Comparison of ENCODE assay signal across 12 cellular contexts in the genomic region with DNA sequence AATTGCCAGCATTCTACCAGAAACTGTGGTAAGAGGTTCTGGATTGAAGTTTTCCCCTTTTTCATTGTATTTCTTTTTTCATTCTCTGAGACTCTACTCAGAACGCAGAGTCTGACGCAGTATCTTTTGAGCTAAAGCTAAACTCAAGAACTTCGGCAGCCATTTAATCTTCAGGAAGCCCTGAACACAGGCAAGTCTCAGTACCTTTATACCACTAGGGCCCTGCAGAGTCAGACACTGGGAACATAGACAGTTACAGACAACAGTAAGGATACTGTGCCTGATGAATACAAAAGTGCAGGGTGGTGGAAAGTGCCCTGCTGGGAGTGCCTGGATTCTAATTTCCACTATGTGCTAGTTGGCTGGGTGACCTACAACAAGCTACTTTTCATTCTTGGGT. TPM values are rescaled to one million over a fixed set of nuclear protein-coding genes. Genes with fewer than 3 reads are reported as not detected.
A peak's percentile ranks its signal among the peaks of the same experiment; 100 is the strongest.
DNase-seq lines count a peak whose midpoint lies in the region; ATAC-seq and TF ChIP-seq lines count a peak whose summit lies in the region.
"Not testable (repeated sequence)": the region's sequence is repeated elsewhere in the genome, so short reads cannot be mapped to it uniquely, and the experiment has no call there.
"Had no signal": no experiment of that assay in that cellular context is flagged by ENCODE, and none has a peak within 500 bp of the region (broad histone marks: within the 10 kb centered on the region; RNA-seq: fewer than 3 reads in every experiment).

No MANE protein-coding gene starts in this region.

- peaks cover 13% of the 10 kb centered on the region for H3K4me1 Mint-ChIP-seq in activated B cell treated with CpG ODN at 0.5 μM for 24 hours
- H3K4me1 Mint-ChIP-seq in activated naive CD4-positive, alpha-beta T cell treated with anti-CD3 and anti-CD28 coated beads, Interleukin-2, amount 10 ng/mL, durations not matched to agents 7 days and 5 days: peaks cover 22% of the 10 kb centered on the region
- peaks cover 15 to 17% of the 10 kb centered on the region in 2 donors for H3K4me1 Mint-ChIP-seq in effector memory CD8-positive, alpha-beta T cell (ENCODE audit: low read depth in 2 of 2)

- not testable (repeated sequence) for TF ChIP-seq CTCF in NB4 (IDR thresholded peaks at IDR 0.05; ENCODE audit: low read depth, low read length); activated B cell treated with CpG ODN at 0.5 μM for 24 hours (IDR thresholded peaks at IDR 0.05); psoas muscle (IDR thresholded peaks at IDR 0.05)

- not testable (repeated sequence) for H3K9ac ChIP-seq in BLaER1 treated with 17β-estradiol and CSF1 and Interleukin-3, amounts not matched to agents 10 nM and 100 nM

- not testable (repeated sequence) for H3K36me3 Mint-ChIP-seq in activated B cell treated with CpG ODN at 0.5 μM for 24 hours (ENCODE audit: low read depth); activated naive CD4-positive, alpha-beta T cell treated with anti-CD3 and anti-CD28 coated beads, Interleukin-2, amount 10 ng/mL, durations not matched to agents 7 days and 5 days; effector memory CD8-positive, alpha-beta T cell (ENCODE audit: insufficient read depth)

- POLR2A ChIA-PET in activated B cell treated with CpG ODN at 0.5 μM for 24 hours (lab: Charles Lee): not testable (repeated sequence)

- H3K27ac ChIP-seq in BLaER1 treated with 17β-estradiol and CSF1 and Interleukin-3, amounts not matched to agents 10 nM and 100 nM; mesodermal cell (ENCODE audit: low read depth, low read length, severe bottlenecking); psoas muscle: not testable (repeated sequence)

- not testable (repeated sequence) for H3K4me1 ChIP-seq in BLaER1 treated with 17β-estradiol and CSF1 and Interleukin-3, amounts not matched to agents 10 nM and 100 nM; mesodermal cell (ENCODE audit: control insufficient read depth, insufficient read depth, low read length, poor library complexity, severe bottlenecking); psoas muscle

- H3K27me3 ChIP-seq in BLaER1 treated with 17β-estradiol and CSF1 and Interleukin-3, amounts not matched to agents 10 nM and 100 nM; psoas muscle (ENCODE audit: insufficient read depth in 3 of 3, low read length in 2 of 3): not testable (repeated sequence)

- H3K4me3 ChIP-seq in BLaER1 treated with 17β-estradiol and CSF1 and Interleukin-3, amounts not matched to agents 10 nM and 100 nM: peak overlapping the region in 5 of 10 experiments; percentile 64 to 76 (median 67); a peak in 4 of 20 replicates
- peak overlapping the region; percentile 75 for H3K4me3 ChIP-seq in NB4 (ENCODE audit: low read depth, low read length)
- peak overlapping the region; percentile 55 for H3K4me3 ChIP-seq in mesodermal cell (ENCODE audit: extremely low read depth, insufficient read depth, low read length, poor library complexity, severe bottlenecking)
- H3K4me3 ChIP-seq in psoas muscle: peak overlapping the region; percentile 87

- not testable (repeated sequence) for H3K36me3 ChIP-seq in BLaER1 treated with 17β-estradiol and CSF1 and Interleukin-3, amounts not matched to agents 10 nM and 100 nM; mesodermal cell (ENCODE audit: control insufficient read depth, insufficient read depth, low read length)
- H3K36me3 ChIP-seq in psoas muscle (ENCODE audit: insufficient read depth in 1 of 2, low read depth in 1 of 2): peaks cover 0 to 11% of the 10 kb centered on the region in 2 donors

- CTCF ChIA-PET in activated B cell treated with CpG ODN at 0.5 μM for 24 hours (lab: Charles Lee); activated naive CD4-positive, alpha-beta T cell treated with anti-CD3 and anti-CD28 coated beads, Interleukin-2, amount 10 ng/mL, durations not matched to agents 7 days and 5 days (lab: Charles Lee): not testable (repeated sequence)

- H3K27me3 Mint-ChIP-seq in activated B cell treated with CpG ODN at 0.5 μM for 24 hours; activated naive CD4-positive, alpha-beta T cell treated with anti-CD3 and anti-CD28 coated beads, Interleukin-2, amount 10 ng/mL, durations not matched to agents 7 days and 5 days: not testable (repeated sequence)
- peaks cover 0 to 14% of the 10 kb centered on the region in 2 donors for H3K27me3 Mint-ChIP-seq in effector memory CD8-positive, alpha-beta T cell

- peak; percentile 51 for ATAC-seq in GM19438 (IDR thresholded peaks at IDR 0.05; ENCODE audit: low read depth, unreplicated experiment)
- ATAC-seq in activated B cell treated with CpG ODN at 0.5 μM for 24 hours (ENCODE audit: low read depth); effector memory CD8-positive, alpha-beta T cell (replicated peaks); psoas muscle: not testable (repeated sequence)

- DNase-seq in NB4 (ENCODE audit: low read depth): peak; percentile 21
- DNase-seq in activated B cell treated with CpG ODN at 0.5 μM for 24 hours; activated naive CD4-positive, alpha-beta T cell treated with anti-CD3 and anti-CD28 coated beads, Interleukin-2, amount 10 ng/mL, durations not matched to agents 7 days and 5 days; effector memory CD8-positive, alpha-beta T cell; psoas muscle: not testable (repeated sequence)

- WGBS in mesodermal cell (ENCODE audit: insufficient coverage in 2 of 2), 2 experiments: 87% methylated on average over 3 of the region's 3 CpGs; no CpG with 5 or more reads in 1 of the 2 experiments
- 94 to 98% (median 96%) methylated on average over 3 of the region's 3 CpGs for whole genome bisulfite sequencing in psoas muscle, 3 donors

- not testable (repeated sequence) for H4K20me1 ChIP-seq in BLaER1 treated with 17β-estradiol and CSF1 and Interleukin-3, amounts not matched to agents 10 nM and 100 nM

- TF ChIP-seq POLR2A in NB4 (IDR thresholded peaks at IDR 0.05; ENCODE audit: extremely low read depth, insufficient read length): not testable (repeated sequence)

- not testable (repeated sequence) for H3K9me3 Mint-ChIP-seq in activated B cell treated with CpG ODN at 0.5 μM for 24 hours; activated naive CD4-positive, alpha-beta T cell treated with anti-CD3 and anti-CD28 coated beads, Interleukin-2, amount 10 ng/mL, durations not matched to agents 7 days and 5 days; effector memory CD8-positive, alpha-beta T cell

- H3K4me3 Mint-ChIP-seq in activated B cell treated with CpG ODN at 0.5 μM for 24 hours: peak overlapping the region; percentile 96
- H3K4me3 Mint-ChIP-seq in activated naive CD4-positive, alpha-beta T cell treated with anti-CD3 and anti-CD28 coated beads, Interleukin-2, amount 10 ng/mL, durations not matched to agents 7 days and 5 days: peak overlapping the region; percentile 87
- peak overlapping the region; percentile 92 to 98 for H3K4me3 Mint-ChIP-seq in effector memory CD8-positive, alpha-beta T cell

- intact Hi-C loops in activated B cell treated with CpG ODN at 0.5 μM for 24 hours (cut with micrococcal nuclease); psoas muscle (cut with DNase I): not testable (repeated sequence)

- H3K27ac Mint-ChIP-seq in activated B cell treated with CpG ODN at 0.5 μM for 24 hours; activated naive CD4-positive, alpha-beta T cell treated with anti-CD3 and anti-CD28 coated beads, Interleukin-2, amount 10 ng/mL, durations not matched to agents 7 days and 5 days; effector memory CD8-positive, alpha-beta T cell: not testable (repeated sequence)

- H3K9me3 ChIP-seq in BLaER1 treated with 17β-estradiol and CSF1 and Interleukin-3, amounts not matched to agents 10 nM and 100 nM (replicated peaks in 1 of 11); mesodermal cell (ENCODE audit: control insufficient read depth, low read length); psoas muscle: not testable (repeated sequence)

- peak overlapping the region; percentile 76 to 93 (median 82); a peak in 20 of 22 replicates for H3K4me2 ChIP-seq in BLaER1 treated with 17β-estradiol and CSF1 and Interleukin-3, amounts not matched to agents 10 nM and 100 nM

RNA-seq across cellular contexts. Expression of a gene that starts 1.0 kb away (rescaled TPM):
- 8.5 and 9.7 TPM in 2 replicates for total RNA-seq in activated B cell treated with CpG ODN at 0.5 μM for 24 hours
- 20.1 TPM for polyA plus RNA-seq in mesodermal cell (2013, experiment 1 of 2)
- polyA plus RNA-seq in mesodermal cell (2013, experiment 2 of 2): 15.9 TPM
- 10 to 100 TPM; 22.8 to 47.7 (median 35.1) TPM for total RNA-seq in psoas muscle
- polyA plus RNA-seq in psoas muscle: 10 to 100 TPM; 12.8 to 79.7 (median 20.4) TPM

RNA-seq across cellular contexts. Expression of a gene that starts 16.4 kb away (rescaled TPM):
- total RNA-seq in activated B cell treated with CpG ODN at 0.5 μM for 24 hours (24.9 and 27.0 TPM in 2 replicates), psoas muscle (10 to 100 TPM in 1 of 4 donors, 1 to 10 TPM in 3; 6.2 to 11.8 (median 7.0) TPM)
- 38.3 TPM for polyA plus RNA-seq in mesodermal cell (2013, experiment 1 of 2)
- polyA plus RNA-seq in mesodermal cell (2013, experiment 2 of 2): 39.4 TPM
- polyA plus RNA-seq in psoas muscle: 10 to 100 TPM in 1 of 3 donors, 1 to 10 TPM in 2; 3.2 to 11.7 (median 5.2) TPM

RNA-seq across cellular contexts. Expression of a gene that starts 48.9 kb away (rescaled TPM):
- total RNA-seq in activated B cell treated with CpG ODN at 0.5 μM for 24 hours (0.18 TPM in 1 of 2 replicates, not detected in the other), psoas muscle (not detected)
- 2.3 TPM for polyA plus RNA-seq in mesodermal cell (2013, experiment 1 of 2)
- 1.5 TPM for polyA plus RNA-seq in mesodermal cell (2013, experiment 2 of 2)
- under 1 TPM in 1 of 3 donors, not detected in 2; 0.05 TPM for polyA plus RNA-seq in psoas muscle
- total RNA-seq: body of pancreas, colonic mucosa, foreskin keratinocyte, thoracic aorta had no signal
